Comparison of ENCODE assay signal across 1 cellular context in genomic region chr19:54183431-54183830, GRCh38.
TF ChIP-seq lines count a peak whose summit lies in the region.

No MANE protein-coding gene starts in this region.

TF ChIP-seq in endothelial cell of umbilical vein, 7 proteins besides CTCF, POLR2A, EP300 and RAD21:
- TF ChIP-seq GATA2 (IDR thresholded peaks at IDR 0.05; ENCODE audit: insufficient read depth, insufficient read length, low read depth, low read length), result no peak
- TF ChIP-seq MAX (IDR thresholded peaks at IDR 0.05; ENCODE audit: insufficient read depth, insufficient read length), result no peak
- TF ChIP-seq MYC (IDR thresholded peaks at IDR 0.05; ENCODE audit: low read depth, low read length), result no peak
- no peak for TF ChIP-seq POLR2AphosphoS5 (IDR thresholded peaks at IDR 0.05; ENCODE audit: insufficient read depth, low read depth, low read length)
- TF ChIP-seq FOS (IDR thresholded peaks at IDR 0.05; ENCODE audit: borderline replicate concordance, insufficient read depth, low read length), result no peak
- no peak for TF ChIP-seq EZH2 (IDR thresholded peaks at IDR 0.05; ENCODE audit: borderline replicate concordance, low read depth, low read length, severe bottlenecking)
- TF ChIP-seq JUN (IDR thresholded peaks at IDR 0.05; ENCODE audit: borderline replicate concordance, insufficient read depth, insufficient read length, low read depth), result no peak
